1 cellular context compared by ENCODE assay signal in the genomic region with DNA sequence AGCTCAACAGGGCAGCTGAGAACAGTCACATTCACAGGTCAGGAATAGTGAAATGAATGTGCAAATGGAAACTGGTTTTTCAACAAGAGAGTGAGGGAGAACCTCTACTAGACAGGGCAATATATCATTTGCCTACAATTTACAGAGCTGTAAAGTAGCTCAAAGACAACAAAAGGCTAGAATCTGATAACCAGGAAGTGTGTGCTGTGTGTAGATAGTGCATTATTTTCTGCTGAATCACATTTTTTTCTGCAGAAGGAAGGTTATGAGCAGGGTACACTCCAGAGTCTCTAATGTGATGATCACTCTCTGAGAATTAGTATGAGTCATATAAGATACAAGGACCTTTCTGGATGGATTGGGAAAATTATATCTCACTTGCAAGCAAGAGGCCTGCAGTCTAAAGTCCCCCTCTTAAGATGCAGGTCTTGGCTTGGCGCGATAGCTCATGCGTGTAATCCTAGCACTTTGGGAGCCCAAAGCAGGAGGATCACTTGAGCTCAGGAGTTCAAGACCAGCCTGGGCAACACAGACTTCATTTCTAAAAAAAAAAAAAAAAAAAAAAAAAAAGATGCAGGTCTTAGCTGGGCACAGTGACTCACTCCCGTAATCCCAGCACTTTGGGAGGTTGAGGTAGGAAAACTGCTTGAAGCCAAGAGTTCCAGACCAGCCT.
A peak's percentile ranks its signal among the peaks of the same experiment; 100 is the strongest.
TF ChIP-seq lines count a peak whose summit lies in the region.

No MANE protein-coding gene starts in this region.

TF ChIP-seq in K562, 482 proteins besides CTCF, POLR2A, EP300 and RAD21 (continued from another document and continues in another):
- peak; percentile 33; the same call in 1 of the 2 replicates for TF ChIP-seq GABPA (tag; conservative IDR thresholded peaks at IDR 0.05; ENCODE audit: low read depth)
- TF ChIP-seq PKNOX1 (IDR thresholded peaks at IDR 0.05) = peak; percentile 96
- TF ChIP-seq NCOA4 (IDR thresholded peaks at IDR 0.05; ENCODE audit: partially characterized antibody) = no peak
- peak; percentile 79 for TF ChIP-seq NFIC (IDR thresholded peaks at IDR 0.05)
- no peak for TF ChIP-seq SRSF9 (IDR thresholded peaks at IDR 0.05; ENCODE audit: borderline replicate concordance, low read depth, low read length)
- TF ChIP-seq MTA1 (IDR thresholded peaks at IDR 0.05; ENCODE audit: borderline replicate concordance) = 0 out of 2 replicates have a peak, but pooled peaks have one; percentile 54
- no peak for TF ChIP-seq XRCC3 (IDR thresholded peaks at IDR 0.05)
- peak; percentile 94 for TF ChIP-seq POLR2H (tag; IDR thresholded peaks at IDR 0.05; ENCODE audit: low read depth)
- TF ChIP-seq RHOXF2B (CRISPR knock-in tag; conservative IDR thresholded peaks at IDR 0.05) = no peak
- no peak for TF ChIP-seq ZFP91 (CRISPR knock-in tag; IDR thresholded peaks at IDR 0.05)
- no peak for TF ChIP-seq MIER1 (IDR thresholded peaks at IDR 0.05; ENCODE audit: low read depth)
- no peak for TF ChIP-seq HINFP (tag; conservative IDR thresholded peaks at IDR 0.05; ENCODE audit: low read depth)
- no peak for TF ChIP-seq STAG1 (CRISPR knock-in tag; IDR thresholded peaks at IDR 0.05; ENCODE audit: borderline replicate concordance)
- TF ChIP-seq EHMT2 (IDR thresholded peaks at IDR 0.05) = peak; percentile 76
- TF ChIP-seq HMG20B (CRISPR knock-in tag; IDR thresholded peaks at IDR 0.05) = no peak
- TF ChIP-seq TOE1 (IDR thresholded peaks at IDR 0.05; ENCODE audit: borderline replicate concordance) = no peak
- TF ChIP-seq TOE1 (CRISPR knock-in tag; IDR thresholded peaks at IDR 0.05; ENCODE audit: borderline replicate concordance, low read depth) = no peak
- TF ChIP-seq KLF6 (CRISPR knock-in tag; IDR thresholded peaks at IDR 0.05; ENCODE audit: borderline replicate concordance) = no peak
- peak; percentile 69 for TF ChIP-seq TAF9B (IDR thresholded peaks at IDR 0.05; ENCODE audit: partially characterized antibody)
- TF ChIP-seq PHB2 (IDR thresholded peaks at IDR 0.05; ENCODE audit: low read depth) = 0 out of 2 replicates have a peak, but pooled peaks have one; percentile 24
- no peak for TF ChIP-seq NFIX (CRISPR knock-in tag; IDR thresholded peaks at IDR 0.05; ENCODE audit: low read depth)
- TF ChIP-seq GATAD2A (IDR thresholded peaks at IDR 0.05) = 0 out of 2 replicates have a peak, but pooled peaks have one; percentile 23
- no peak for TF ChIP-seq NR2C2 (CRISPR knock-in tag; IDR thresholded peaks at IDR 0.05)
- TF ChIP-seq NR2C2 (tag; IDR thresholded peaks at IDR 0.05) = no peak
- peak; percentile 90 for TF ChIP-seq ATF7 (IDR thresholded peaks at IDR 0.05)
- no peak for TF ChIP-seq ZNF407 (IDR thresholded peaks at IDR 0.05; ENCODE audit: low read depth)
- TF ChIP-seq ATF3 (IDR thresholded peaks at IDR 0.05) = peak; percentile 95
- 0 out of 2 replicates have a peak, but pooled peaks have one; percentile 45 for TF ChIP-seq ATF3 (CRISPR knock-in tag; conservative IDR thresholded peaks at IDR 0.05)
- TF ChIP-seq, protein P1, sequence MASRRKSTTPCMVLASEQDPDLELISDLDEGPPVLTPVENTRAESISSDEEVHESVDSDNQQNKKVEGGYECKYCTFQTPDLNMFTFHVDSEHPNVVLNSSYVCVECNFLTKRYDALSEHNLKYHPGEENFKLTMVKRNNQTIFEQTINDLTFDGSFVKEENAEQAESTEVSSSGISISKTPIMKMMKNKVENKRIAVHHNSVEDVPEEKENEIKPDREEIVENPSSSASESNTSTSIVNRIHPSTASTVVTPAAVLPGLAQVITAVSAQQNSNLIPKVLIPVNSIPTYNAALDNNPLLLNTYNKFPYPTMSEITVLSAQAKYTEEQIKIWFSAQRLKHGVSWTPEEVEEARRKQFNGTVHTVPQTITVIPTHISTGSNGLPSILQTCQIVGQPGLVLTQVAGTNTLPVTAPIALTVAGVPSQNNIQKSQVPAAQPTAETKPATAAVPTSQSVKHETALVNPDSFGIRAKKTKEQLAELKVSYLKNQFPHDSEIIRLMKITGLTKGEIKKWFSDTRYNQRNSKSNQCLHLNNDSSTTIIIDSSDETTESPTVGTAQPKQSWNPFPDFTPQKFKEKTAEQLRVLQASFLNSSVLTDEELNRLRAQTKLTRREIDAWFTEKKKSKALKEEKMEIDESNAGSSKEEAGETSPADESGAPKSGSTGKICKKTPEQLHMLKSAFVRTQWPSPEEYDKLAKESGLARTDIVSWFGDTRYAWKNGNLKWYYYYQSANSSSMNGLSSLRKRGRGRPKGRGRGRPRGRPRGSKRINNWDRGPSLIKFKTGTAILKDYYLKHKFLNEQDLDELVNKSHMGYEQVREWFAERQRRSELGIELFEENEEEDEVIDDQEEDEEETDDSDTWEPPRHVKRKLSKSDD (conservative IDR thresholded peaks at IDR 0.05; ENCODE audit: low read length) = no peak
- TF ChIP-seq ZSCAN32 (CRISPR knock-in tag; IDR thresholded peaks at IDR 0.05) = no peak
- TF ChIP-seq ZNF561 (CRISPR knock-in tag; conservative IDR thresholded peaks at IDR 0.05) = no peak
- no peak for TF ChIP-seq SP1 (CRISPR knock-in tag; IDR thresholded peaks at IDR 0.05)
- TF ChIP-seq NR4A1 (CRISPR knock-in tag; IDR thresholded peaks at IDR 0.05) = no peak
- TF ChIP-seq NR4A1 (tag; IDR thresholded peaks at IDR 0.05) = no peak
- no peak for TF ChIP-seq TSHZ1 (CRISPR knock-in tag; IDR thresholded peaks at IDR 0.05)
